In genomic region chr3:153166206-153166605, GRCh38 we compare ENCODE assay signal across 8 cellular contexts. TPM values are rescaled to one million over a fixed set of nuclear protein-coding genes. Genes with fewer than 3 reads are reported as not detected.
DNase-seq lines count a peak whose midpoint lies in the region; ATAC-seq lines count a peak whose summit lies in the region.

No MANE protein-coding gene starts in this region.

- CTCF ChIA-PET in CD8-positive, alpha-beta memory T cell (lab: Charles Lee) = interaction anchor here (0.7 to 3.0 kb wide), 6 partner anchors 31 to 517 kb away, joined by 3 to 12 read pairs (median 3); no protein-coding TSS in a partner anchor

- intact Hi-C loops in Right ventricle myocardium superior (cut with DNase I) = no loop called here

- no peaks in the 10 kb centered on the region for H3K36me3 ChIP-seq in CD8-positive, alpha-beta memory T cell (ENCODE audit: insufficient read depth, low read length)

- H3K27ac ChIP-seq in CD8-positive, alpha-beta memory T cell (ENCODE audit: low read depth, low read length) = peak overlapping the region; percentile 35

- H3K27ac Mint-ChIP-seq in CD8-positive, alpha-beta memory T cell = peak overlapping the region; percentile 48 to 94 (median 78)
- H3K27ac Mint-ChIP-seq in activated naive CD8-positive, alpha-beta T cell treated with anti-CD3 and anti-CD28 coated beads, Interleukin-2, amount 10 ng/mL, durations not matched to agents 7 days and 5 days = peak overlapping the region; percentile 1
- H3K27ac Mint-ChIP-seq in memory B cell = peak overlapping the region; percentile 67

- H3K9me3 Mint-ChIP-seq in CD8-positive, alpha-beta memory T cell = no peaks in the 10 kb centered on the region
- no peaks in the 10 kb centered on the region for H3K9me3 Mint-ChIP-seq in activated naive CD8-positive, alpha-beta T cell treated with anti-CD3 and anti-CD28 coated beads, Interleukin-2, amount 10 ng/mL, durations not matched to agents 7 days and 5 days
- no peaks in the 10 kb centered on the region for H3K9me3 Mint-ChIP-seq in memory B cell

- H3K36me3 Mint-ChIP-seq in CD8-positive, alpha-beta memory T cell = peaks cover 0 to 56% (median 1%) of the 10 kb centered on the region in 3 donors
- peaks cover 8% of the 10 kb centered on the region for H3K36me3 Mint-ChIP-seq in activated naive CD8-positive, alpha-beta T cell treated with anti-CD3 and anti-CD28 coated beads, Interleukin-2, amount 10 ng/mL, durations not matched to agents 7 days and 5 days
- H3K36me3 Mint-ChIP-seq in memory B cell = no peaks in the 10 kb centered on the region

- H3K27me3 ChIP-seq in CD8-positive, alpha-beta memory T cell (ENCODE audit: insufficient read depth, low read length, poor library complexity, severe bottlenecking) = no peaks in the 10 kb centered on the region

- POLR2A ChIA-PET in CD8-positive, alpha-beta memory T cell (lab: Charles Lee) = no interaction called here
- POLR2A ChIA-PET in activated naive CD8-positive, alpha-beta T cell treated with anti-CD3 and anti-CD28 coated beads, Interleukin-2, amount 10 ng/mL, durations not matched to agents 7 days and 5 days (lab: Charles Lee) = no interaction called here

- peaks cover 44% of the 10 kb centered on the region for H3K4me1 ChIP-seq in CD8-positive, alpha-beta memory T cell (ENCODE audit: insufficient read depth, low read length)

- H3K4me1 Mint-ChIP-seq in CD8-positive, alpha-beta memory T cell = peaks cover 62 to 71% (median 66%) of the 10 kb centered on the region in 3 donors
- H3K4me1 Mint-ChIP-seq in activated naive CD8-positive, alpha-beta T cell treated with anti-CD3 and anti-CD28 coated beads, Interleukin-2, amount 10 ng/mL, durations not matched to agents 7 days and 5 days = peaks cover 33% of the 10 kb centered on the region
- H3K4me1 Mint-ChIP-seq in memory B cell = peaks cover 37% of the 10 kb centered on the region

- peak overlapping the region; percentile 95 to 100 (median 99) for H3K4me3 Mint-ChIP-seq in CD8-positive, alpha-beta memory T cell
- H3K4me3 Mint-ChIP-seq in activated naive CD8-positive, alpha-beta T cell treated with anti-CD3 and anti-CD28 coated beads, Interleukin-2, amount 10 ng/mL, durations not matched to agents 7 days and 5 days = peak overlapping the region; percentile 96
- H3K4me3 Mint-ChIP-seq in memory B cell = peak overlapping the region; percentile 25

- peak in 2 of 5 donors; percentile 17 to 45 for DNase-seq in CD8-positive, alpha-beta memory T cell
- DNase-seq in M059J (ENCODE audit: low read depth) (peak; percentile 55), memory B cell (ENCODE audit: low spot score in 2 of 2) (no peak), NCI-H446 (lab: John Stamatoyannopoulos, UW) (no peak), CD1c-positive myeloid dendritic cell (ENCODE audit: extremely low spot score) (no peak), Right ventricle myocardium superior (no peak)
- DNase-seq in activated naive CD8-positive, alpha-beta T cell treated with anti-CD3 and anti-CD28 coated beads, Interleukin-2, amount 10 ng/mL, durations not matched to agents 7 days and 5 days = no peak

- ATAC-seq in activated naive CD8-positive, alpha-beta T cell treated with anti-CD3 and anti-CD28 coated beads, Interleukin-2, amount 10 ng/mL, durations not matched to agents 7 days and 5 days (ENCODE audit: low read depth) = no peak
- no peak for ATAC-seq in memory B cell (ENCODE audit: low read depth)
- ATAC-seq in HG02623 (IDR thresholded peaks at IDR 0.05; ENCODE audit: unreplicated experiment) = no peak
- ATAC-seq in Right ventricle myocardium superior (ENCODE audit: poor library complexity) = no peak

- H3K27me3 Mint-ChIP-seq in CD8-positive, alpha-beta memory T cell = no peaks in the 10 kb centered on the region
- H3K27me3 Mint-ChIP-seq in activated naive CD8-positive, alpha-beta T cell treated with anti-CD3 and anti-CD28 coated beads, Interleukin-2, amount 10 ng/mL, durations not matched to agents 7 days and 5 days = no peaks in the 10 kb centered on the region
- no peaks in the 10 kb centered on the region for H3K27me3 Mint-ChIP-seq in memory B cell

- H3K4me3 ChIP-seq in CD8-positive, alpha-beta memory T cell (ENCODE audit: low read length) = peak overlapping the region; percentile 97

- no peaks in the 10 kb centered on the region for H3K9me3 ChIP-seq in CD8-positive, alpha-beta memory T cell (ENCODE audit: low read length)

RNA-seq across cellular contexts. Expression of gene RAP2B, which starts 4.2 kb away (rescaled TPM):
- 10 to 100 TPM; 17.8 to 18.3 TPM for total RNA-seq in CD8-positive, alpha-beta memory T cell
- 20.3 TPM for polyA plus RNA-seq in CD8-positive, alpha-beta memory T cell
- total RNA-seq in M059J (2014; rRNA removed; shearing (Covaris generic)) = 13.0 and 20.4 TPM in 2 replicates
- total RNA-seq in activated naive CD8-positive, alpha-beta T cell treated with anti-CD3 and anti-CD28 coated beads, Interleukin-2, amount 10 ng/mL, durations not matched to agents 7 days and 5 days = 10 to 100 TPM; 19.3 to 20.7 TPM
- total RNA-seq in Right ventricle myocardium superior = 2.8 TPM

Comparison
In these comparisons a context has a peak if more than half of its experiments do, and no peak if none do; other contexts are left out.
1. H3K27ac Mint-ChIP-seq: peak in every context shown above with its lines; median percentile 78 in CD8-positive, alpha-beta memory T cell; 67 in memory B cell; 1 in activated naive CD8-positive, alpha-beta T cell treated with anti-CD3 and anti-CD28 coated beads, Interleukin-2, amount 10 ng/mL, durations not matched to agents 7 days and 5 days.
2. H3K4me3 Mint-ChIP-seq: peak in every context shown above with its lines; median percentile 99 in CD8-positive, alpha-beta memory T cell; 96 in activated naive CD8-positive, alpha-beta T cell treated with anti-CD3 and anti-CD28 coated beads, Interleukin-2, amount 10 ng/mL, durations not matched to agents 7 days and 5 days; 25 in memory B cell.